ENCODE assay signal across 13 cellular contexts in genomic region chr12:67578976-67579661, GRCh38.
DNase-seq lines count a peak whose midpoint lies in the region; ATAC-seq and TF ChIP-seq lines count a peak whose summit lies in the region.
"Had no signal": no experiment of that assay in that cellular context is flagged by ENCODE, and none has a peak within 500 bp of the region (broad histone marks: within the 10 kb centered on the region; RNA-seq: fewer than 3 reads in every experiment).

No MANE protein-coding gene starts in this region.

- H3K36me3 Mint-ChIP-seq in activated naive CD8-positive, alpha-beta T cell treated with anti-CD3 and anti-CD28 coated beads, Interleukin-2, amount 10 ng/mL, durations not matched to agents 7 days and 5 days = peaks cover 16% of the 10 kb centered on the region
- H3K36me3 Mint-ChIP-seq in natural killer cell (no peaks in the 10 kb centered on the region), osteocyte (ENCODE audit: unreplicated experiment) (no peaks in the 10 kb centered on the region)

- no peaks in the 10 kb centered on the region for H3K79me2 ChIP-seq in MM.1S (ENCODE audit: low read length)

- no peak overlapping the region for H3K27ac ChIP-seq in MM.1S (ENCODE audit: low read length)
- H3K27ac ChIP-seq: 22Rv1, sigmoid colon, tibial artery had no signal

- no peak overlapping the region for H3K4me3 ChIP-seq in MM.1S (ENCODE audit: low read length)
- H3K4me3 ChIP-seq: sigmoid colon, tibial artery had no signal

- intact Hi-C loops in natural killer cell (cut with micrococcal nuclease) = loop anchor here (1.0 to 10.0 kb wide), 2 partner anchors 51 to 116 kb away; no protein-coding TSS in a partner anchor

- H3K4me3 Mint-ChIP-seq in activated naive CD8-positive, alpha-beta T cell treated with anti-CD3 and anti-CD28 coated beads, Interleukin-2, amount 10 ng/mL, durations not matched to agents 7 days and 5 days = peak overlapping the region; percentile 71
- H3K4me3 Mint-ChIP-seq in natural killer cell (peak overlapping the region; percentile 84), osteocyte (ENCODE audit: unreplicated experiment) (no peak overlapping the region)

- no peaks in the 10 kb centered on the region for H3K27me3 ChIP-seq in MM.1S (replicated peaks; ENCODE audit: insufficient read depth, low read length)
- H3K27me3 ChIP-seq: sigmoid colon, tibial artery had no signal

- no peaks in the 10 kb centered on the region for H3K36me3 ChIP-seq in MM.1S (replicated peaks; ENCODE audit: insufficient read depth, low read length)
- H3K36me3 ChIP-seq: sigmoid colon, tibial artery had no signal

- no peak overlapping the region for H3K9ac ChIP-seq in MM.1S (ENCODE audit: low read length)

- peak; percentile 77 for ATAC-seq in activated naive CD8-positive, alpha-beta T cell treated with anti-CD3 and anti-CD28 coated beads, Interleukin-2, amount 10 ng/mL, durations not matched to agents 7 days and 5 days (ENCODE audit: low read depth)
- peak; percentile 67 to 73 (median 72) for ATAC-seq in natural killer cell
- no peak for ATAC-seq in HG02571 (IDR thresholded peaks at IDR 0.05; ENCODE audit: unreplicated experiment)

- TF ChIP-seq CTCF in MM.1S (IDR thresholded peaks at IDR 0.05; ENCODE audit: low read length) = no peak
- no peak for TF ChIP-seq CTCF in natural killer cell (IDR thresholded peaks at IDR 0.05)
- no peak for TF ChIP-seq CTCF in osteocyte (IDR thresholded peaks at IDR 0.05)

- POLR2A ChIA-PET in activated naive CD8-positive, alpha-beta T cell treated with anti-CD3 and anti-CD28 coated beads, Interleukin-2, amount 10 ng/mL, durations not matched to agents 7 days and 5 days (lab: Charles Lee) = interaction anchor here (1.1 to 3.1 kb wide), 7 partner anchors 10 to 71 kb away, joined by 3 to 21 read pairs (median 12); partner anchors contain the start of gene DYRK2

- no peaks in the 10 kb centered on the region for H3K9me3 ChIP-seq in MM.1S (replicated peaks; ENCODE audit: insufficient read depth, low read length)
- H3K9me3 ChIP-seq: sigmoid colon, tibial artery had no signal

- no peak overlapping the region for H2AFZ ChIP-seq in MM.1S (ENCODE audit: low read length)

- H3K4me2 ChIP-seq in MM.1S (ENCODE audit: low read depth, low read length) = peak overlapping the region; percentile 34; the same call in 1 of the 2 replicates

- peaks cover 11% of the 10 kb centered on the region for H3K4me1 ChIP-seq in MM.1S (ENCODE audit: low read length)

- no peaks in the 10 kb centered on the region for H4K20me1 ChIP-seq in MM.1S (ENCODE audit: insufficient read depth, low read length)

- H3K9me2 ChIP-seq in MM.1S (replicated peaks; ENCODE audit: insufficient read depth, low read length) = no peaks in the 10 kb centered on the region

- no peaks in the 10 kb centered on the region for H3K27me3 Mint-ChIP-seq in activated naive CD8-positive, alpha-beta T cell treated with anti-CD3 and anti-CD28 coated beads, Interleukin-2, amount 10 ng/mL, durations not matched to agents 7 days and 5 days
- H3K27me3 Mint-ChIP-seq in natural killer cell (ENCODE audit: low read depth in 2 of 2) (no peaks in the 10 kb centered on the region), osteocyte (ENCODE audit: unreplicated experiment) (no peaks in the 10 kb centered on the region)

- H3K9me3 Mint-ChIP-seq in activated naive CD8-positive, alpha-beta T cell treated with anti-CD3 and anti-CD28 coated beads, Interleukin-2, amount 10 ng/mL, durations not matched to agents 7 days and 5 days = peaks cover 19% of the 10 kb centered on the region
- H3K9me3 Mint-ChIP-seq in natural killer cell (peaks cover 0 to 5% of the 10 kb centered on the region in 2 donors), osteocyte (ENCODE audit: unreplicated experiment) (peaks cover 9% of the 10 kb centered on the region)

- peaks cover 25% of the 10 kb centered on the region for H3K4me1 Mint-ChIP-seq in activated naive CD8-positive, alpha-beta T cell treated with anti-CD3 and anti-CD28 coated beads, Interleukin-2, amount 10 ng/mL, durations not matched to agents 7 days and 5 days
- H3K4me1 Mint-ChIP-seq in natural killer cell = peaks cover 44 to 48% of the 10 kb centered on the region in 2 donors
- H3K4me1 Mint-ChIP-seq in osteocyte (ENCODE audit: unreplicated experiment) = peaks cover 3% of the 10 kb centered on the region

- peak overlapping the region; percentile 98 for H3K27ac Mint-ChIP-seq in activated naive CD8-positive, alpha-beta T cell treated with anti-CD3 and anti-CD28 coated beads, Interleukin-2, amount 10 ng/mL, durations not matched to agents 7 days and 5 days
- H3K27ac Mint-ChIP-seq in natural killer cell = peak overlapping the region; percentile 91 to 94
- H3K27ac Mint-ChIP-seq in osteocyte (ENCODE audit: unreplicated experiment) = no peak overlapping the region

- no peaks in the 10 kb centered on the region for H3F3A ChIP-seq in MM.1S (ENCODE audit: insufficient read depth, low read length)

- DNase-seq in NOMO-1 treated with DMSO at 0.1 percent for 48 hours (lab: John Stamatoyannopoulos, UW; ENCODE audit: unreplicated experiment) (peak; percentile 36), NOMO-1 treated with dmso at 0.1 percent for 144 hours (lab: John Stamatoyannopoulos, UW; ENCODE audit: unreplicated experiment) (no peak), MM.1S (peak; percentile 30), natural killer cell (no peak), HT-29 (ENCODE audit: low spot score) (no peak), osteocyte (ENCODE audit: extremely low spot score, unreplicated experiment) (no peak)
- no peak for DNase-seq in activated naive CD8-positive, alpha-beta T cell treated with anti-CD3 and anti-CD28 coated beads, Interleukin-2, amount 10 ng/mL, durations not matched to agents 7 days and 5 days
- DNase-seq: islet precursor cell, NCI-H524 treated with DMSO at 0.1 percent for 48 hours, sigmoid colon, tibial artery had no signal

Comparison
In these comparisons a context has a peak if more than half of its experiments do, and no peak if none do; other contexts are left out.
1. DNase-seq: peak in NOMO-1 treated with DMSO at 0.1 percent for 48 hours (single experiment) and MM.1S (single experiment); none in NOMO-1 treated with dmso at 0.1 percent for 144 hours (single experiment), activated naive CD8-positive, alpha-beta T cell treated with anti-CD3 and anti-CD28 coated beads, Interleukin-2, amount 10 ng/mL, durations not matched to agents 7 days and 5 days (single experiment), natural killer cell (single experiment), HT-29 (single experiment) and osteocyte (single experiment).